8 cellular contexts compared by ENCODE assay signal in genomic region chr1:48817505-48818114, GRCh38. TPM values are rescaled to one million over a fixed set of nuclear protein-coding genes. Genes with fewer than 3 reads are reported as not detected.
A peak's percentile ranks its signal among the peaks of the same experiment; 100 is the strongest.
DNase-seq lines count a peak whose midpoint lies in the region; ATAC-seq and TF ChIP-seq lines count a peak whose summit lies in the region.

No MANE protein-coding gene starts in this region.

- H3K4me1 Mint-ChIP-seq in activated T-cell treated with anti-CD3 and anti-CD28 coated beads, Interleukin-2, amount 50 U/mL, for 72 hours (ENCODE audit: low read depth), result no peaks in the 10 kb centered on the region
- no peaks in the 10 kb centered on the region for H3K4me1 Mint-ChIP-seq in activated T-cell treated with anti-CD3 and anti-CD28 coated beads, Interleukin-2, amount 50 U/mL, for 4 hours (ENCODE audit: low read depth)
- H3K4me1 Mint-ChIP-seq in H9 (no peaks in the 10 kb centered on the region), WTC11 (no peaks in the 10 kb centered on the region)

- no CpG with 5 or more reads among the region's 4 CpGs for WGBS in H9 (ENCODE audit: extremely low coverage, insufficient read length, low lambda C conversion rate)

- no peaks in the 10 kb centered on the region for H3K23me2 ChIP-seq in H9 (ENCODE audit: insufficient read length, low read depth, low read length, poor library complexity, severe bottlenecking)

- no peak overlapping the region for H2BK12ac ChIP-seq in H9 (ENCODE audit: insufficient read length, low read depth, low read length)

- no peaks in the 10 kb centered on the region for H3K36me3 Mint-ChIP-seq in activated T-cell treated with anti-CD3 and anti-CD28 coated beads, Interleukin-2, amount 50 U/mL, for 72 hours (ENCODE audit: insufficient read depth in 2 of 2)
- H3K36me3 Mint-ChIP-seq in activated T-cell treated with anti-CD3 and anti-CD28 coated beads, Interleukin-2, amount 50 U/mL, for 4 hours (ENCODE audit: insufficient read depth), result no peaks in the 10 kb centered on the region
- H3K36me3 Mint-ChIP-seq in H9 (ENCODE audit: insufficient read depth in 1 of 3, low read depth in 3 of 3), result no peaks in the 10 kb centered on the region
- H3K36me3 Mint-ChIP-seq in WTC11, result no peaks in the 10 kb centered on the region

- peaks cover 20% of the 10 kb centered on the region for H3K27me3 Mint-ChIP-seq in activated T-cell treated with anti-CD3 and anti-CD28 coated beads, Interleukin-2, amount 50 U/mL, for 72 hours (ENCODE audit: low read depth)
- peaks cover 5% of the 10 kb centered on the region for H3K27me3 Mint-ChIP-seq in activated T-cell treated with anti-CD3 and anti-CD28 coated beads, Interleukin-2, amount 50 U/mL, for 4 hours (ENCODE audit: low read depth)
- H3K27me3 Mint-ChIP-seq in H9 (ENCODE audit: low read depth) (no peaks in the 10 kb centered on the region; the same call in none of the 2 replicates), WTC11 (ENCODE audit: low read depth) (no peaks in the 10 kb centered on the region)

- no peak overlapping the region for H3K23ac ChIP-seq in H9 (ENCODE audit: insufficient read length, low read depth, low read length)

- no peak overlapping the region for H2BK5ac ChIP-seq in H9 (ENCODE audit: insufficient read length, low read length)

- CTCF ChIA-PET in WTC11 (lab: Charles Lee), result interaction anchor here (0.6 to 1.7 kb wide), 34 partner anchors 9 to 346 kb away, joined by 3 to 62 read pairs (median 5); partner anchors contain the start of genes BEND5 and SPATA6

- no peaks in the 10 kb centered on the region for H3K9me3 ChIP-seq in H9 (ENCODE audit: control insufficient read depth, low read depth, low read length)

- H3K27ac Mint-ChIP-seq in activated T-cell treated with anti-CD3 and anti-CD28 coated beads, Interleukin-2, amount 50 U/mL, for 72 hours, result no peak overlapping the region
- H3K27ac Mint-ChIP-seq in H9 (no peak overlapping the region), WTC11 (no peak overlapping the region)

- H2BK120ac ChIP-seq in H9 (ENCODE audit: low read depth, low read length, poor library complexity, severe bottlenecking), result no peak overlapping the region

- no peak overlapping the region for H3K27ac ChIP-seq in H9 (ENCODE audit: insufficient read length, low read depth, low read length)

- H3K14ac ChIP-seq in H9 (ENCODE audit: insufficient read depth, low read length), result no peak overlapping the region

- no peak overlapping the region for H4K8ac ChIP-seq in H9 (replicated peaks; ENCODE audit: insufficient read length, low read depth, low read length)

- H3K4me1 ChIP-seq in H9 (ENCODE audit: insufficient read depth, low read length), result no peaks in the 10 kb centered on the region

- POLR2A ChIA-PET in WTC11 (lab: Charles Lee), result interaction anchor here (0.7 to 1.0 kb wide), 2 partner anchors 140 to 245 kb away, joined by 3 read pairs; no protein-coding TSS in a partner anchor

- H4K20me1 ChIP-seq in H9 (ENCODE audit: control insufficient read depth, insufficient read depth, insufficient read length), result no peaks in the 10 kb centered on the region

- H2AFZ ChIP-seq in H9 (ENCODE audit: low read length), result no peak overlapping the region

- H2AK5ac ChIP-seq in H9 (ENCODE audit: insufficient read length, low read length), result no peak overlapping the region

- H3K4ac ChIP-seq in H9 (ENCODE audit: low read depth, low read length), result no peak overlapping the region

- no peak overlapping the region for H4K5ac ChIP-seq in H9 (ENCODE audit: insufficient read length, low read depth, low read length)

- no peak overlapping the region for H2BK20ac ChIP-seq in H9 (ENCODE audit: low read depth, low read length, poor library complexity, severe bottlenecking)

- no peak overlapping the region for H3K9ac ChIP-seq in H9 (ENCODE audit: extremely low read depth, insufficient read length, low read length)

- TF ChIP-seq CTCF in H9 (conservative IDR thresholded peaks at IDR 0.05) (peak; percentile 85), WTC11 (IDR thresholded peaks at IDR 0.05) (peak; percentile 47)

- no peak overlapping the region for H3K56ac ChIP-seq in H9 (ENCODE audit: insufficient read length, low read depth, low read length)

- H3K18ac ChIP-seq in H9 (ENCODE audit: insufficient read length, low read depth, low read length), result no peak overlapping the region

- no peak overlapping the region for H2BK15ac ChIP-seq in H9 (ENCODE audit: low read depth, low read length)

- no peaks in the 10 kb centered on the region for H3K27me3 ChIP-seq in H9 (ENCODE audit: insufficient read depth, low read length)

- H3K4me2 ChIP-seq in H9 (ENCODE audit: insufficient read depth, insufficient read length, low read length), result no peak overlapping the region

- peak; percentile 39 to 47 for ATAC-seq in activated T-cell treated with anti-CD3 and anti-CD28 coated beads, Interleukin-2, amount 50 U/mL, for 72 hours (replicated peaks in 1 of 2)
- ATAC-seq in activated T-cell treated with anti-CD3 and anti-CD28 coated beads, Interleukin-2, amount 50 U/mL, for 4 hours, result no peak
- ATAC-seq in WTC11, result peak; percentile 100
- ATAC-seq in GM21528 (IDR thresholded peaks at IDR 0.05; ENCODE audit: low FRiP score, unreplicated experiment), result no peak

- no peak overlapping the region for H4K91ac ChIP-seq in H9 (ENCODE audit: insufficient read length, low read depth, low read length)

- peak; percentile 44 to 47 for DNase-seq in activated T-cell treated with anti-CD3 and anti-CD28 coated beads, Interleukin-2, amount 50 U/mL, for 72 hours
- no peak for DNase-seq in activated T-cell treated with anti-CD3 and anti-CD28 coated beads, Interleukin-2, amount 50 U/mL, for 4 hours
- DNase-seq in H9 (peak; percentile 80), NCI-H1092 treated with DMSO at 0.1 percent for 48 hours (lab: John Stamatoyannopoulos, UW) (peak; percentile 15), WTC11 (ENCODE audit: low spot score) (peak; percentile 75), globus pallidus (ENCODE audit: low spot score) (peak; percentile 60), pons (ENCODE audit: low spot score) (peak; percentile 76)

- no peaks in the 10 kb centered on the region for H3K79me1 ChIP-seq in H9 (ENCODE audit: insufficient read depth, low read depth, low read length, poor library complexity, severe bottlenecking)

- no peak overlapping the region for H3T11ph ChIP-seq in H9 (ENCODE audit: low read length)

- H3K79me2 ChIP-seq in H9 (ENCODE audit: insufficient read depth, low read length), result no peaks in the 10 kb centered on the region

- no peak overlapping the region for H3K4me3 Mint-ChIP-seq in activated T-cell treated with anti-CD3 and anti-CD28 coated beads, Interleukin-2, amount 50 U/mL, for 72 hours
- no peak overlapping the region for H3K4me3 Mint-ChIP-seq in activated T-cell treated with anti-CD3 and anti-CD28 coated beads, Interleukin-2, amount 50 U/mL, for 4 hours
- no peak overlapping the region for H3K4me3 Mint-ChIP-seq in H9
- H3K4me3 Mint-ChIP-seq in WTC11, result no peak overlapping the region

- H3K9me3 Mint-ChIP-seq in activated T-cell treated with anti-CD3 and anti-CD28 coated beads, Interleukin-2, amount 50 U/mL, for 72 hours, result no peaks in the 10 kb centered on the region
- H3K9me3 Mint-ChIP-seq in activated T-cell treated with anti-CD3 and anti-CD28 coated beads, Interleukin-2, amount 50 U/mL, for 4 hours, result no peaks in the 10 kb centered on the region
- H3K9me3 Mint-ChIP-seq in H9 (no peaks in the 10 kb centered on the region), WTC11 (no peaks in the 10 kb centered on the region)

TF ChIP-seq in WTC11, 78 proteins besides CTCF, POLR2A, EP300 and RAD21 (continues in another document):
- TF ChIP-seq JAZF1 (CRISPR knock-in tag; IDR thresholded peaks at IDR 0.05), result no peak
- no peak for TF ChIP-seq NR2C2 (CRISPR knock-in tag; IDR thresholded peaks at IDR 0.05)
- no peak for TF ChIP-seq GABPB1 (CRISPR knock-in tag; IDR thresholded peaks at IDR 0.05)
- TF ChIP-seq ARID4B (CRISPR knock-in tag; IDR thresholded peaks at IDR 0.05; ENCODE audit: borderline replicate concordance), result no peak
- TF ChIP-seq ESRRA (CRISPR knock-in tag; IDR thresholded peaks at IDR 0.05; ENCODE audit: borderline replicate concordance), result no peak
- no peak for TF ChIP-seq ZNF121 (CRISPR knock-in tag; IDR thresholded peaks at IDR 0.05)

RNA-seq across cellular contexts. Expression of gene BEND5, which starts 40.9 kb away (rescaled TPM):
- 1 to 10 TPM; 5.9 to 6.4 TPM for total RNA-seq in activated T-cell treated with anti-CD3 and anti-CD28 coated beads, Interleukin-2, amount 50 U/mL, for 72 hours
- 1 to 10 TPM in 1 of 3 donors, under 1 TPM in 2; 0.46 to 1.4 (median 0.95) TPM for total RNA-seq in activated T-cell treated with anti-CD3 and anti-CD28 coated beads, Interleukin-2, amount 50 U/mL, for 4 hours
- total RNA-seq in H9 (2021) (4.8 and 5.6 TPM in 2 replicates), WTC11 (2021) (4.8 to 5.9 TPM (median 4.9 TPM) in 3 replicates)

Comparison
In these comparisons a context has a peak if more than half of its experiments do, and no peak if none do; other contexts are left out.
1. ATAC-seq: peak in activated T-cell treated with anti-CD3 and anti-CD28 coated beads, Interleukin-2, amount 50 U/mL, for 72 hours (2 of 2) and WTC11 (single experiment); none in activated T-cell treated with anti-CD3 and anti-CD28 coated beads, Interleukin-2, amount 50 U/mL, for 4 hours (0 of 2) and GM21528 (single experiment).